ENCODE assay signal across 9 cellular contexts in genomic region chr20:1301031-1301529, GRCh38. TPM values are rescaled to one million over a fixed set of nuclear protein-coding genes. Genes with fewer than 3 reads are reported as not detected.
A peak's percentile ranks its signal among the peaks of the same experiment; 100 is the strongest.
DNase-seq lines count a peak whose midpoint lies in the region; ATAC-seq and TF ChIP-seq lines count a peak whose summit lies in the region.
"Had no signal": no experiment of that assay in that cellular context is flagged by ENCODE, and none has a peak within 500 bp of the region (broad histone marks: within the 10 kb centered on the region; RNA-seq: fewer than 3 reads in every experiment).

No MANE protein-coding gene starts in this region.

- H3K27me3 Mint-ChIP-seq in WTC11 (ENCODE audit: low read depth), result peaks cover 3% of the 10 kb centered on the region; the same call in 1 of the 2 replicates
- H3K27me3 Mint-ChIP-seq in effector memory CD8-positive, alpha-beta T cell, result no peaks in the 10 kb centered on the region

- DNase-seq in WTC11 (ENCODE audit: low spot score) (no peak), Right ventricle myocardium superior (no peak), mesenteric fat pad (ENCODE audit: low spot score) (no peak), HAP-1 (ENCODE audit: low spot score in 2 of 2) (no peak)
- DNase-seq in effector memory CD8-positive, alpha-beta T cell, result peak in 1 of 3 experiments; percentile 19
- peak; percentile 16 for DNase-seq in stimulated activated CD8-positive, alpha-beta memory T cell treated with anti-CD3 and anti-CD28 coated beads, Interleukin-4, amount 100 ng/mL, for 24 hours (ENCODE audit: low read depth)

- ATAC-seq in WTC11 (peak; percentile 68), Right ventricle myocardium superior (ENCODE audit: poor library complexity) (no peak), HG03460 (IDR thresholded peaks at IDR 0.05; ENCODE audit: unreplicated experiment) (no peak)
- ATAC-seq in effector memory CD8-positive, alpha-beta T cell (replicated peaks), result peak; percentile 73

- no peak for TF ChIP-seq RAD21 in Ishikawa (IDR thresholded peaks at IDR 0.05; ENCODE audit: low read depth)

- peaks cover 8% of the 10 kb centered on the region for H3K4me1 Mint-ChIP-seq in WTC11
- peaks cover 8 to 15% of the 10 kb centered on the region in 2 donors for H3K4me1 Mint-ChIP-seq in effector memory CD8-positive, alpha-beta T cell (ENCODE audit: low read depth in 2 of 2)

- POLR2A ChIA-PET in WTC11 (lab: Charles Lee), result no interaction called here

- TF ChIP-seq CTCF in WTC11 (IDR thresholded peaks at IDR 0.05), result no peak

- no peaks in the 10 kb centered on the region for H3K4me1 ChIP-seq in HAP-1

- H3K27ac Mint-ChIP-seq in WTC11, result peak overlapping the region; percentile 73
- H3K27ac Mint-ChIP-seq in effector memory CD8-positive, alpha-beta T cell, result peak overlapping the region; percentile 92 to 94

- intact Hi-C loops in Right ventricle myocardium superior (cut with DNase I), result no loop called here

- no peaks in the 10 kb centered on the region for H3K36me3 Mint-ChIP-seq in WTC11
- H3K36me3 Mint-ChIP-seq in effector memory CD8-positive, alpha-beta T cell (ENCODE audit: insufficient read depth), result peaks cover 3% of the 10 kb centered on the region

- TF ChIP-seq EP300 in Ishikawa (IDR thresholded peaks at IDR 0.05; ENCODE audit: borderline replicate concordance), result no peak

- no peaks in the 10 kb centered on the region for H3K9me3 Mint-ChIP-seq in WTC11
- H3K9me3 Mint-ChIP-seq in effector memory CD8-positive, alpha-beta T cell, result no peaks in the 10 kb centered on the region

- no peak overlapping the region for H3K4me3 Mint-ChIP-seq in WTC11
- H3K4me3 Mint-ChIP-seq in effector memory CD8-positive, alpha-beta T cell, result peak overlapping the region; percentile 59 to 64

- no peaks in the 10 kb centered on the region for H3K36me3 ChIP-seq in HAP-1 (replicated peaks)

- H3K4me3 ChIP-seq in HAP-1, result no peak overlapping the region
- H3K4me3 ChIP-seq: lung had no signal

- H3K27me3 ChIP-seq in HAP-1 (ENCODE audit: low read depth), result no peaks in the 10 kb centered on the region

- in situ Hi-C loops in HAP-1 (cut with MboI; ENCODE audit: low sequenced_read_pairs), result no loop called here

- CTCF ChIA-PET in WTC11 (lab: Charles Lee), result interaction anchor here (0.7 to 1.8 kb wide), 11 partner anchors 9 to 136 kb away, joined by 3 to 28 read pairs (median 4); partner anchors contain the start of gene SNPH

- no peaks in the 10 kb centered on the region for H3K9me3 ChIP-seq in HAP-1

TF ChIP-seq in Ishikawa, 13 proteins besides CTCF, POLR2A, EP300 and RAD21:
- TF ChIP-seq TCF12 (IDR thresholded peaks at IDR 0.05; ENCODE audit: low read depth), result no peak
- TF ChIP-seq CEBPB (IDR thresholded peaks at IDR 0.05), result no peak
- TF ChIP-seq REST (IDR thresholded peaks at IDR 0.05; ENCODE audit: low read depth), result peak; percentile 43; the same call in 1 of the 2 replicates
- TF ChIP-seq CREB1 (IDR thresholded peaks at IDR 0.05; ENCODE audit: low read depth), result no peak
- no peak for TF ChIP-seq USF1 (IDR thresholded peaks at IDR 0.05)

TF ChIP-seq in WTC11, 78 proteins besides CTCF, POLR2A, EP300 and RAD21:
- 0 out of 2 replicates have a peak, but pooled peaks have one; percentile 31 for TF ChIP-seq MAX (CRISPR knock-in tag; IDR thresholded peaks at IDR 0.05)
- no peak for TF ChIP-seq CBFB (CRISPR knock-in tag; IDR thresholded peaks at IDR 0.05; ENCODE audit: low read depth)

RNA-seq across cellular contexts. Expression of gene SDCBP2, which starts 27.9 kb away (rescaled TPM):
- total RNA-seq in WTC11 (2021) (2.5 to 3.3 TPM (median 2.6 TPM) in 3 replicates), Right ventricle myocardium superior (2.5 TPM), mesenteric fat pad (7.2 TPM)

RNA-seq across cellular contexts. Expression of gene SNPH, which starts 35.0 kb away (rescaled TPM):
- total RNA-seq in WTC11 (2021), result 3.5 to 4.4 TPM (median 3.6 TPM) in 3 replicates
- total RNA-seq in Right ventricle myocardium superior, result 8.9 TPM
- total RNA-seq in mesenteric fat pad, result 4.9 TPM

Comparison
In these comparisons a context has a peak if more than half of its experiments do, and no peak if none do; other contexts are left out.
1. ATAC-seq: peak in WTC11 (single experiment) and effector memory CD8-positive, alpha-beta T cell (single experiment); none in Right ventricle myocardium superior (single experiment) and HG03460 (single experiment).